Comparison of ENCODE assay signal across 1 cellular context in the genomic region with DNA sequence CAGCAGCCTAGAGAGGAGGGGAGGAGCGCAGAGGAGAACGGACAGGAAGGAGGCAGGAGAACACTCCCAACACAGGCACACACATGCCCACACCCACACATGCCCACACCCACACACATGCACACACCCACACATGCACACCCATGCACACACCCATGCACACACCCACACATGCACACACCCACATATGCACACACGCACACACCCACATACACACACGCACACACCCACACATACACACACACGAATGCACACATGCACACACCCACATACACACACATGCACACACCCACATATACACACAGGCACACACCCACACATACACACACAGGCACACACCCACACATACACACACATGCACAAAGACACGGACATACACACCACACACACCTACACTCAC.
TF ChIP-seq lines count a peak whose summit lies in the region.

No MANE protein-coding gene starts in this region.

TF ChIP-seq in HEK293, 187 proteins besides CTCF, POLR2A, EP300 and RAD21 (continued from another document and continues in another):
- TF ChIP-seq, protein P1, sequence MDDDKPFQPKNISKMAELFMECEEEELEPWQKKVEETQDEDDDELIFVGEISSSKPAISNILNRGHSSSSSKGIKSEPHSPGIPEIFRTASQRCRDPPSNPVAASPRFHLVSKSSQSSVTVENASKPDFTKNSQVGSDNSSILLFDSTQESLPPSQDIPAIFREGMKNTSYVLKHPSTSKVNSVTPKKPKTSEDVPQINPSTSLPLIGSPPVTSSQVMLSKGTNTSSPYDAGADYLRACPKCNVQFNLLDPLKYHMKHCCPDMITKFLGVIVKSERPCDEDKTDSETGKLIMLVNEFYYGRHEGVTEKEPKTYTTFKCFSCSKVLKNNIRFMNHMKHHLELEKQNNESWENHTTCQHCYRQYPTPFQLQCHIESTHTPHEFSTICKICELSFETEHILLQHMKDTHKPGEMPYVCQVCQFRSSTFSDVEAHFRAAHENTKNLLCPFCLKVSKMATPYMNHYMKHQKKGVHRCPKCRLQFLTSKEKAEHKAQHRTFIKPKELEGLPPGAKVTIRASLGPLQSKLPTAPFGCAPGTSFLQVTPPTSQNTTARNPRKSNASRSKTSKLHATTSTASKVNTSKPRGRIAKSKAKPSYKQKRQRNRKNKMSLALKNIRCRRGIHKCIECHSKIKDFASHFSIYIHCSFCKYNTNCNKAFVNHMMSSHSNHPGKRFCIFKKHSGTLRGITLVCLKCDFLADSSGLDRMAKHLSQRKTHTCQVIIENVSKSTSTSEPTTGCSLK (tag by site-specific recombination; IDR thresholded peaks at IDR 0.05) = 0 out of 2 replicates have a peak, but pooled peaks have one; percentile 55
- TF ChIP-seq ZNF184 (tag by site-specific recombination; IDR thresholded peaks at IDR 0.05) = no peak
- TF ChIP-seq ZNF837 (tag by site-specific recombination; IDR thresholded peaks at IDR 0.05) = no peak
- no peak for TF ChIP-seq ZNF350 (tag by site-specific recombination; IDR thresholded peaks at IDR 0.05)
- 0 out of 2 replicates have a peak, but pooled peaks have one; percentile 65 for TF ChIP-seq ZNF239 (tag by site-specific recombination; IDR thresholded peaks at IDR 0.05)
- TF ChIP-seq ZNF623 (tag by site-specific recombination; IDR thresholded peaks at IDR 0.05) = no peak
- TF ChIP-seq, protein P2, sequence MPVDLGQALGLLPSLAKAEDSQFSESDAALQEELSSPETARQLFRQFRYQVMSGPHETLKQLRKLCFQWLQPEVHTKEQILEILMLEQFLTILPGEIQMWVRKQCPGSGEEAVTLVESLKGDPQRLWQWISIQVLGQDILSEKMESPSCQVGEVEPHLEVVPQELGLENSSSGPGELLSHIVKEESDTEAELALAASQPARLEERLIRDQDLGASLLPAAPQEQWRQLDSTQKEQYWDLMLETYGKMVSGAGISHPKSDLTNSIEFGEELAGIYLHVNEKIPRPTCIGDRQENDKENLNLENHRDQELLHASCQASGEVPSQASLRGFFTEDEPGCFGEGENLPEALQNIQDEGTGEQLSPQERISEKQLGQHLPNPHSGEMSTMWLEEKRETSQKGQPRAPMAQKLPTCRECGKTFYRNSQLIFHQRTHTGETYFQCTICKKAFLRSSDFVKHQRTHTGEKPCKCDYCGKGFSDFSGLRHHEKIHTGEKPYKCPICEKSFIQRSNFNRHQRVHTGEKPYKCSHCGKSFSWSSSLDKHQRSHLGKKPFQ (tag by site-specific recombination; IDR thresholded peaks at IDR 0.05) = peak; percentile 67
- no peak for TF ChIP-seq ZNF549 (tag by site-specific recombination; IDR thresholded peaks at IDR 0.05)
- TF ChIP-seq, protein P3, sequence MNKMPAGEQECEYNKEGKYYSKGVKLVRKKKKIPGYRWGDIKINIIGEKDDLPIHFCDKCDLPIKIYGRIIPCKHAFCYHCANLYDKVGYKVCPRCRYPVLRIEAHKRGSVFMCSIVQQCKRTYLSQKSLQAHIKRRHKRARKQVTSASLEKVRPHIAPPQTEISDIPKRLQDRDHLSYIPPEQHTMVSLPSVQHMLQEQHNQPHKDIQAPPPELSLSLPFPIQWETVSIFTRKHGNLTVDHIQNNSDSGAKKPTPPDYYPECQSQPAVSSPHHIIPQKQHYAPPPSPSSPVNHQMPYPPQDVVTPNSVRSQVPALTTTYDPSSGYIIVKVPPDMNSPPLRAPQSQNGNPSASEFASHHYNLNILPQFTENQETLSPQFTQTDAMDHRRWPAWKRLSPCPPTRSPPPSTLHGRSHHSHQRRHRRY (tag by site-specific recombination; IDR thresholded peaks at IDR 0.05) = no peak
- no peak for TF ChIP-seq YY2 (tag by site-specific recombination; IDR thresholded peaks at IDR 0.05)
- TF ChIP-seq EGR2 (tag by site-specific recombination; IDR thresholded peaks at IDR 0.05; ENCODE audit: low read depth) = peak; percentile 100
- TF ChIP-seq ZSCAN4 (tag by site-specific recombination; IDR thresholded peaks at IDR 0.05) = peak; percentile 100
- TF ChIP-seq ZNF530 (tag by site-specific recombination; IDR thresholded peaks at IDR 0.05; ENCODE audit: low read depth) = no peak
- peak; percentile 99 for TF ChIP-seq KLF9 (tag by site-specific recombination; IDR thresholded peaks at IDR 0.05; ENCODE audit: low read depth)
- no peak for TF ChIP-seq ZBTB21 (tag by site-specific recombination; IDR thresholded peaks at IDR 0.05)
- TF ChIP-seq HIC1 (tag by site-specific recombination; IDR thresholded peaks at IDR 0.05) = no peak
- TF ChIP-seq YY1 (tag by site-specific recombination; IDR thresholded peaks at IDR 0.05) = no peak
- no peak for TF ChIP-seq ZNF548 (tag by site-specific recombination; IDR thresholded peaks at IDR 0.05)
- TF ChIP-seq, protein P4, sequence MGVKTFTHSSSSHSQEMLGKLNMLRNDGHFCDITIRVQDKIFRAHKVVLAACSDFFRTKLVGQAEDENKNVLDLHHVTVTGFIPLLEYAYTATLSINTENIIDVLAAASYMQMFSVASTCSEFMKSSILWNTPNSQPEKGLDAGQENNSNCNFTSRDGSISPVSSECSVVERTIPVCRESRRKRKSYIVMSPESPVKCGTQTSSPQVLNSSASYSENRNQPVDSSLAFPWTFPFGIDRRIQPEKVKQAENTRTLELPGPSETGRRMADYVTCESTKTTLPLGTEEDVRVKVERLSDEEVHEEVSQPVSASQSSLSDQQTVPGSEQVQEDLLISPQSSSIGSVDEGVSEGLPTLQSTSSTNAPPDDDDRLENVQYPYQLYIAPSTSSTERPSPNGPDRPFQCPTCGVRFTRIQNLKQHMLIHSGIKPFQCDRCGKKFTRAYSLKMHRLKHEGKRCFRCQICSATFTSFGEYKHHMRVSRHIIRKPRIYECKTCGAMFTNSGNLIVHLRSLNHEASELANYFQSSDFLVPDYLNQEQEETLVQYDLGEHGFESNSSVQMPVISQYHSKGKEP (tag by site-specific recombination; IDR thresholded peaks at IDR 0.05) = no peak
- TF ChIP-seq, protein P5, sequence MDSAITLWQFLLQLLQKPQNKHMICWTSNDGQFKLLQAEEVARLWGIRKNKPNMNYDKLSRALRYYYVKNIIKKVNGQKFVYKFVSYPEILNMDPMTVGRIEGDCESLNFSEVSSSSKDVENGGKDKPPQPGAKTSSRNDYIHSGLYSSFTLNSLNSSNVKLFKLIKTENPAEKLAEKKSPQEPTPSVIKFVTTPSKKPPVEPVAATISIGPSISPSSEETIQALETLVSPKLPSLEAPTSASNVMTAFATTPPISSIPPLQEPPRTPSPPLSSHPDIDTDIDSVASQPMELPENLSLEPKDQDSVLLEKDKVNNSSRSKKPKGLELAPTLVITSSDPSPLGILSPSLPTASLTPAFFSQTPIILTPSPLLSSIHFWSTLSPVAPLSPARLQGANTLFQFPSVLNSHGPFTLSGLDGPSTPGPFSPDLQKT (IDR thresholded peaks at IDR 0.05; ENCODE audit: borderline replicate concordance, low read depth, low read length) = no peak
- no peak for TF ChIP-seq ZFP3 (tag by site-specific recombination; IDR thresholded peaks at IDR 0.05; ENCODE audit: low read depth)
- no peak for TF ChIP-seq ZNF510 (tag by site-specific recombination; IDR thresholded peaks at IDR 0.05; ENCODE audit: insufficient replicate concordance)
- no peak for TF ChIP-seq ZNF24 (tag by site-specific recombination; IDR thresholded peaks at IDR 0.05)
- no peak for TF ChIP-seq ZNF174 (tag by site-specific recombination; IDR thresholded peaks at IDR 0.05)
- no peak for TF ChIP-seq INSM2 (tag by site-specific recombination; IDR thresholded peaks at IDR 0.05)
- TF ChIP-seq ZNF114 (tag by site-specific recombination; IDR thresholded peaks at IDR 0.05) = no peak
- TF ChIP-seq BCL11B (tag by site-specific recombination; IDR thresholded peaks at IDR 0.05; ENCODE audit: low read depth) = no peak
- peak; percentile 46; the same call in 1 of the 2 replicates for TF ChIP-seq ZNF311 (tag by site-specific recombination; IDR thresholded peaks at IDR 0.05; ENCODE audit: borderline replicate concordance)
- no peak for TF ChIP-seq ZBTB26 (tag by site-specific recombination; optimal IDR thresholded peaks at IDR 0.05)
- no peak for TF ChIP-seq ZNF23 (tag by site-specific recombination; IDR thresholded peaks at IDR 0.05; ENCODE audit: borderline replicate concordance)
- TF ChIP-seq, protein P6, sequence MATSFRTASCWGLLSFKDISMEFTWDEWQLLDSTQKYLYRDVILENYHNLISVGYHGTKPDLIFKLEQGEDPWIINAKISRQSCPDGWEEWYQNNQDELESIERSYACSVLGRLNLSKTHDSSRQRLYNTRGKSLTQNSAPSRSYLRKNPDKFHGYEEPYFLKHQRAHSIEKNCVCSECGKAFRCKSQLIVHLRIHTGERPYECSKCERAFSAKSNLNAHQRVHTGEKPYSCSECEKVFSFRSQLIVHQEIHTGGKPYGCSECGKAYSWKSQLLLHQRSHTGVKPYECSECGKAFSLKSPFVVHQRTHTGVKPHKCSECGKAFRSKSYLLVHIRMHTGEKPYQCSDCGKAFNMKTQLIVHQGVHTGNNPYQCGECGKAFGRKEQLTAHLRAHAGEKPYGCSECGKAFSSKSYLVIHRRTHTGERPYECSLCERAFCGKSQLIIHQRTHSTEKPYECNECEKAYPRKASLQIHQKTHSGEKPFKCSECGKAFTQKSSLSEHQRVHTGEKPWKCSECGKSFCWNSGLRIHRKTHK (tag by site-specific recombination; IDR thresholded peaks at IDR 0.05) = no peak
- no peak for TF ChIP-seq ZNF433 (tag by site-specific recombination; IDR thresholded peaks at IDR 0.05; ENCODE audit: low read depth)
- TF ChIP-seq ZNF521 (tag by site-specific recombination; IDR thresholded peaks at IDR 0.05) = peak; percentile 35; the same call in 1 of the 2 replicates
- TF ChIP-seq, protein P7, sequence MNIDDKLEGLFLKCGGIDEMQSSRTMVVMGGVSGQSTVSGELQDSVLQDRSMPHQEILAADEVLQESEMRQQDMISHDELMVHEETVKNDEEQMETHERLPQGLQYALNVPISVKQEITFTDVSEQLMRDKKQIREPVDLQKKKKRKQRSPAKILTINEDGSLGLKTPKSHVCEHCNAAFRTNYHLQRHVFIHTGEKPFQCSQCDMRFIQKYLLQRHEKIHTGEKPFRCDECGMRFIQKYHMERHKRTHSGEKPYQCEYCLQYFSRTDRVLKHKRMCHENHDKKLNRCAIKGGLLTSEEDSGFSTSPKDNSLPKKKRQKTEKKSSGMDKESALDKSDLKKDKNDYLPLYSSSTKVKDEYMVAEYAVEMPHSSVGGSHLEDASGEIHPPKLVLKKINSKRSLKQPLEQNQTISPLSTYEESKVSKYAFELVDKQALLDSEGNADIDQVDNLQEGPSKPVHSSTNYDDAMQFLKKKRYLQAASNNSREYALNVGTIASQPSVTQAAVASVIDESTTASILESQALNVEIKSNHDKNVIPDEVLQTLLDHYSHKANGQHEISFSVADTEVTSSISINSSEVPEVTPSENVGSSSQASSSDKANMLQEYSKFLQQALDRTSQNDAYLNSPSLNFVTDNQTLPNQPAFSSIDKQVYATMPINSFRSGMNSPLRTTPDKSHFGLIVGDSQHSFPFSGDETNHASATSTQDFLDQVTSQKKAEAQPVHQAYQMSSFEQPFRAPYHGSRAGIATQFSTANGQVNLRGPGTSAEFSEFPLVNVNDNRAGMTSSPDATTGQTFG (tag by site-specific recombination; IDR thresholded peaks at IDR 0.05; ENCODE audit: borderline replicate concordance) = 0 out of 2 replicates have a peak, but pooled peaks have one; percentile 45
- no peak for TF ChIP-seq GLIS1 (tag by site-specific recombination; IDR thresholded peaks at IDR 0.05)
- no peak for TF ChIP-seq ZNF76 (tag by site-specific recombination; IDR thresholded peaks at IDR 0.05; ENCODE audit: borderline replicate concordance, low read depth)
- TF ChIP-seq ZNF791 (tag by site-specific recombination; IDR thresholded peaks at IDR 0.05) = no peak
- TF ChIP-seq ZNF292 (tag by site-specific recombination; IDR thresholded peaks at IDR 0.05; ENCODE audit: borderline replicate concordance, low read depth) = no peak
- TF ChIP-seq ZFHX2 (tag by site-specific recombination; conservative IDR thresholded peaks at IDR 0.05) = peak; percentile 100
- TF ChIP-seq, protein P8, sequence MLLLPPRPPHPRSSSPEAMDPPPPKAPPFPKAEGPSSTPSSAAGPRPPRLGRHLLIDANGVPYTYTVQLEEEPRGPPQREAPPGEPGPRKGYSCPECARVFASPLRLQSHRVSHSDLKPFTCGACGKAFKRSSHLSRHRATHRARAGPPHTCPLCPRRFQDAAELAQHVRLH (tag by site-specific recombination; IDR thresholded peaks at IDR 0.05) = no peak
